Comparison of ENCODE assay signal across 8 cellular contexts in the genomic region with DNA sequence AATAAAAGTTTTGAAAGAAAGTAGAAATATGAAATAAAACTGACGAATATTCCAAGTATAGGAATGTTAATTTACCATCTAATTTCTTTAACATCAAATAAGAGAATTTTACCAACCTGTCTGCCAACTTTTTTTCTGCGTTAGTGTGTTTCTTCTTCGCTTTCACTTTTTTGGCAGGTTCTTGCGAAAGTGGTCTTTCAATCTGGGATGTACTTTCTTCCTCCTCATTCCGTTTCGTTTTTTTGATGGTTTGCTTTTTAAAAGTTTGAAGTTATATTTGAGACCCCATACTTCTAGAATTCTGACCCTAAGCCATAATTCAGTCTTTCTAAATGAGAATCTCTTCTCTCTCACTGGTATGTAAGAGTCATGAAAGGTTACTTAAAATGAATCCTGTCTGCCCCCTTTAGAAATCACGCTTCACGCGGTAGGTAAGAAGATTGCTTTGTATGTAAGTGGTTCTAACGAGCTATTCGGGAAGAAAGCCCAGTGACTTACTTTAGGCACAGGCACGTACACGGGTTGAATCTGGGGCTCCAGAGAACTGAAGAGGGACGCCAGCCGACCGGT. TPM values are rescaled to one million over a fixed set of nuclear protein-coding genes. Genes with fewer than 3 reads are reported as not detected.
DNase-seq lines count a peak whose midpoint lies in the region; ATAC-seq and TF ChIP-seq lines count a peak whose summit lies in the region.

No MANE protein-coding gene starts in this region.

- ATAC-seq in GM18909 (IDR thresholded peaks at IDR 0.05; ENCODE audit: poor library complexity, unreplicated experiment) = peak; percentile 39
- ATAC-seq in HG03196 (IDR thresholded peaks at IDR 0.05; ENCODE audit: unreplicated experiment) = peak; percentile 22
- peak; percentile 61 for ATAC-seq in natural killer cell treated with Interleukin-12 subunit alpha and Interleukin-12 subunit beta and Interleukin-15 and Interleukin-18, amount 100 ng/mL, for 72 hours

- H3K9me3 Mint-ChIP-seq in natural killer cell treated with Interleukin-12 subunit alpha and Interleukin-12 subunit beta and Interleukin-15 and Interleukin-18, amount 100 ng/mL, for 72 hours = no peaks in the 10 kb centered on the region

- peak overlapping the region; percentile 97 for H3K9ac ChIP-seq in endocrine pancreas (ENCODE audit: control insufficient read depth, insufficient read depth, low read length)

- H3K27ac ChIP-seq in C4-2B (peak overlapping the region; percentile 77), SJSA1 (peak overlapping the region; percentile 82)

- no peaks in the 10 kb centered on the region for H3K27me3 Mint-ChIP-seq in natural killer cell treated with Interleukin-12 subunit alpha and Interleukin-12 subunit beta and Interleukin-15 and Interleukin-18, amount 100 ng/mL, for 72 hours

- H3K27me3 ChIP-seq in SJSA1 (replicated peaks) (no peaks in the 10 kb centered on the region), endocrine pancreas (ENCODE audit: control insufficient read depth, insufficient read depth, low read length) (no peaks in the 10 kb centered on the region)

- no peak for DNase-seq in SJSA1 (ENCODE audit: low read depth in 1 of 2, low spot score in 2 of 2)
- no peak for DNase-seq in natural killer cell treated with Interleukin-12 subunit alpha and Interleukin-12 subunit beta and Interleukin-15 and Interleukin-18, amount 100 ng/mL, for 72 hours (ENCODE audit: low spot score)
- no peak for DNase-seq in GOT3 (lab: John Stamatoyannopoulos, UW)
- no peak for DNase-seq in HuH-7 (ENCODE audit: low spot score)

- H3K4me3 Mint-ChIP-seq in natural killer cell treated with Interleukin-12 subunit alpha and Interleukin-12 subunit beta and Interleukin-15 and Interleukin-18, amount 100 ng/mL, for 72 hours = peak overlapping the region; percentile 92

- H3K36me3 Mint-ChIP-seq in natural killer cell treated with Interleukin-12 subunit alpha and Interleukin-12 subunit beta and Interleukin-15 and Interleukin-18, amount 100 ng/mL, for 72 hours = peaks cover 7% of the 10 kb centered on the region

- H3K4me3 ChIP-seq in SJSA1 = peak overlapping the region; percentile 65
- peak overlapping the region; percentile 97 for H3K4me3 ChIP-seq in endocrine pancreas (ENCODE audit: control insufficient read depth, insufficient read depth, low read length)

- TF ChIP-seq CTCF in C4-2B (conservative IDR thresholded peaks at IDR 0.05) = peak; percentile 7; the same call in 1 of the 2 replicates

- H3K4me1 ChIP-seq in SJSA1 (replicated peaks) (peaks cover 9% of the 10 kb centered on the region), endocrine pancreas (ENCODE audit: control insufficient read depth, insufficient read depth, low read length) (no peaks in the 10 kb centered on the region)

- H3K9me3 ChIP-seq in SJSA1 (replicated peaks) (no peaks in the 10 kb centered on the region), endocrine pancreas (ENCODE audit: control insufficient read depth, low read length) (no peaks in the 10 kb centered on the region)

- peaks cover 16 to 17% of the 10 kb centered on the region in 2 donors for H3K4me1 Mint-ChIP-seq in natural killer cell treated with Interleukin-12 subunit alpha and Interleukin-12 subunit beta and Interleukin-15 and Interleukin-18, amount 100 ng/mL, for 72 hours (ENCODE audit: low read depth in 2 of 2)

- peak overlapping the region; percentile 93 to 97 for H3K27ac Mint-ChIP-seq in natural killer cell treated with Interleukin-12 subunit alpha and Interleukin-12 subunit beta and Interleukin-15 and Interleukin-18, amount 100 ng/mL, for 72 hours

- H3K36me3 ChIP-seq in SJSA1 (peaks cover 47% of the 10 kb centered on the region), endocrine pancreas (ENCODE audit: control insufficient read depth, insufficient read depth, low read length) (no peaks in the 10 kb centered on the region)

RNA-seq across cellular contexts. Expression of gene RBM34, which starts 0.6 kb away (rescaled TPM):
- 82.5 and 264 TPM in 2 replicates for total RNA-seq in SJSA1 (2014; rRNA removed; shearing (Covaris generic))
- 100 to 1,000 TPM; 104 to 132 TPM for total RNA-seq in natural killer cell treated with Interleukin-12 subunit alpha and Interleukin-12 subunit beta and Interleukin-15 and Interleukin-18, amount 100 ng/mL, for 72 hours

RNA-seq across cellular contexts. Expression of gene TOMM20, which starts 31.8 kb away (rescaled TPM):
- 65.5 and 78.0 TPM in 2 replicates for total RNA-seq in SJSA1 (2014; rRNA removed; shearing (Covaris generic))
- total RNA-seq in natural killer cell treated with Interleukin-12 subunit alpha and Interleukin-12 subunit beta and Interleukin-15 and Interleukin-18, amount 100 ng/mL, for 72 hours = 10 to 100 TPM; 85.7 to 89.6 TPM
